In genomic region chr6:27494987-27495385, GRCh38 we compare ENCODE assay signal across 8 cellular contexts. TPM values are rescaled to one million over a fixed set of nuclear protein-coding genes. Genes with fewer than 3 reads are reported as not detected.
DNase-seq lines count a peak whose midpoint lies in the region; ATAC-seq, FAIRE-seq and TF ChIP-seq lines count a peak whose summit lies in the region.

No MANE protein-coding gene starts in this region.

- H4K20me1 ChIP-seq in HepG2 (ENCODE audit: insufficient read depth, low read length): no peaks in the 10 kb centered on the region

- H3K4me3 Mint-ChIP-seq in activated T-cell treated with anti-CD3 and anti-CD28 coated beads, Interleukin-2, amount 50 U/mL, for 24 hours: peak overlapping the region; percentile 83

- peaks cover 57% of the 10 kb centered on the region for H3K27me3 Mint-ChIP-seq in activated T-cell treated with anti-CD3 and anti-CD28 coated beads, Interleukin-2, amount 50 U/mL, for 24 hours

- ATAC-seq in HepG2: peak; percentile 20; the same call in 2 of the 3 replicates

- H3K9me3 Mint-ChIP-seq in activated T-cell treated with anti-CD3 and anti-CD28 coated beads, Interleukin-2, amount 50 U/mL, for 24 hours: peaks cover 2% of the 10 kb centered on the region

- H3K9me3 ChIP-seq in HepG2 (ENCODE audit: low read length): no peaks in the 10 kb centered on the region
- no peaks in the 10 kb centered on the region for H3K9me3 ChIP-seq in transverse colon

- no peaks in the 10 kb centered on the region for H3K36me3 ChIP-seq in HepG2 (replicated peaks in 1 of 2; ENCODE audit: control insufficient read depth in 1 of 2, insufficient read depth in 2 of 2, low read length in 2 of 2)
- no peaks in the 10 kb centered on the region for H3K36me3 ChIP-seq in transverse colon

- DNase-seq in activated T-cell treated with anti-CD3 and anti-CD28 coated beads, Interleukin-2, amount 50 U/mL, for 24 hours: no peak
- no peak for DNase-seq in activated T-cell treated with anti-CD3 and anti-CD28 coated beads, Interleukin-2, amount 50 U/mL, for 1 hour
- DNase-seq in astrocyte of the spinal cord (ENCODE audit: low read depth, low spot score) (no peak), HepG2 (ENCODE audit: low spot score) (no peak), transverse colon (no peak), T1000 (lab: John Stamatoyannopoulos, UW) (no peak), DMS 273 treated with DMSO at 0.1 percent for 48 hours (lab: John Stamatoyannopoulos, UW) (no peak), GM19238 (ENCODE audit: insufficient read length, low spot score) (no peak)

- no peaks in the 10 kb centered on the region for H3K79me2 ChIP-seq in HepG2 (ENCODE audit: insufficient read depth, low read length)

- POLR2A ChIA-PET in HepG2 (lab: Yijun Ruan, JAX): interaction anchor here (1.3 to 1.4 kb wide), 4 partner anchors 16 to 398 kb away, joined by 3 to 13 read pairs (median 4); partner anchors contain the start of gene ZNF184

- peaks cover 14% of the 10 kb centered on the region for H3K4me1 Mint-ChIP-seq in activated T-cell treated with anti-CD3 and anti-CD28 coated beads, Interleukin-2, amount 50 U/mL, for 24 hours (ENCODE audit: low read depth)

- H3K27ac ChIP-seq in HepG2 (ENCODE audit: extremely low read length, insufficient read depth, low read length) (no peak overlapping the region), transverse colon (no peak overlapping the region)

- TF ChIP-seq EP300 in HepG2 (IDR thresholded peaks at IDR 0.05; ENCODE audit: low read depth in 2 of 2, low read length in 2 of 2) (no peak), HepG2 (CRISPR knock-in tag; IDR thresholded peaks at IDR 0.05; ENCODE audit: borderline replicate concordance) (no peak), transverse colon (IDR thresholded peaks at IDR 0.05; ENCODE audit: low read depth) (no peak)

- H3K4me3 ChIP-seq in astrocyte of the spinal cord (ENCODE audit: low read depth, low read length) (peak overlapping the region; percentile 73), HepG2 (replicated peaks in 1 of 3; ENCODE audit: insufficient read depth in 1 of 3, low read depth in 2 of 3, low read length in 3 of 3) (peak overlapping the region; percentile 69 to 87 (median 86)), transverse colon (peak overlapping the region in 3 of 4 donors; percentile 7 to 36 (median 21))

- TF ChIP-seq POLR2A in HepG2 (IDR thresholded peaks at IDR 0.05; ENCODE audit: insufficient read depth in 1 of 2, low read depth in 2 of 2, low read length in 2 of 2) (no peak), transverse colon (IDR thresholded peaks at IDR 0.05) (no peak)

- H3K27ac Mint-ChIP-seq in activated T-cell treated with anti-CD3 and anti-CD28 coated beads, Interleukin-2, amount 50 U/mL, for 24 hours: peak overlapping the region; percentile 87

- H3K4me1 ChIP-seq in HepG2 (ENCODE audit: insufficient read depth, low read length) (peaks cover 28% of the 10 kb centered on the region), transverse colon (peaks cover 0 to 9% (median 4%) of the 10 kb centered on the region in 4 donors)

- H3K4me2 ChIP-seq in HepG2 (ENCODE audit: low read depth, low read length): peak overlapping the region; percentile 92

- BruUV-seq in HepG2 (replicated peaks; lab: Mats Ljungman, UMichigan): no TSS peak

- H3K36me3 Mint-ChIP-seq in activated T-cell treated with anti-CD3 and anti-CD28 coated beads, Interleukin-2, amount 50 U/mL, for 24 hours (ENCODE audit: low read depth): peaks cover 4% of the 10 kb centered on the region

- 1% methylated on average over 7 of the region's 7 CpGs for WGBS in HepG2 (ENCODE audit: low lambda C conversion rate)
- 17 to 32% methylated on average over 6 to 7 of the region's 7 CpGs for WGBS in transverse colon (ENCODE audit: low coverage in 1 of 2), 2 donors

- in situ Hi-C loops in astrocyte of the spinal cord (cut with HindIII; ENCODE audit: low sequenced_read_pairs) (no loop called here), HepG2 (cut with HindIII; ENCODE audit: extremely low pct_ligation_motif_present, low pct_unique_long_range_greater_than_20kb) (no loop called here), transverse colon (cut with MboI; ENCODE audit: low pct_ligation_motif_present in 1 of 4, low pct_unique_long_range_greater_than_20kb in 1 of 4, low sequenced_read_pairs in 3 of 4) (loop anchor here in 1 of 4 donors (25.0 kb wide), 1 partner anchor 417 kb away; the partner anchor contains the start of gene OR2B2)

- intact Hi-C loops in HepG2 (cut with micrococcal nuclease; ENCODE audit: unreplicated experiment) (loop anchor here (5.0 kb wide), 1 partner anchor 177 kb away; no protein-coding TSS in a partner anchor), transverse colon (cut with DNase I; ENCODE audit: low total_unique reads) (no loop called here)

- H3K27me3 ChIP-seq in HepG2 (ENCODE audit: control insufficient read depth in 1 of 2, insufficient read depth in 2 of 2, low read length in 2 of 2): peaks cover 0 to 5% of the 10 kb centered on the region in 2 experiments; a peak in 1 of 5 replicates
- peaks cover 66% of the 10 kb centered on the region for H3K27me3 ChIP-seq in transverse colon

- CTCF ChIA-PET in HepG2 (lab: Yijun Ruan, JAX; ENCODE audit: low intra/inter-chr PET ratio, low total read pairs): no interaction called here

- TF ChIP-seq RAD21 in HepG2 (CRISPR knock-in tag; IDR thresholded peaks at IDR 0.05): no peak

- no peak for TF ChIP-seq CTCF in astrocyte of the spinal cord (IDR thresholded peaks at IDR 0.05; ENCODE audit: low read depth, low read length)
- TF ChIP-seq CTCF in HepG2 (CRISPR knock-in tag; IDR thresholded peaks at IDR 0.05): no peak
- no peak for TF ChIP-seq CTCF in transverse colon (IDR thresholded peaks at IDR 0.05)

- H2AFZ ChIP-seq in HepG2 (ENCODE audit: low read length): peak overlapping the region; percentile 90

- FAIRE-seq in HepG2 (lab: Jason Lieb, UNC): no peak

- H3K9ac ChIP-seq in HepG2 (ENCODE audit: insufficient read depth, low read depth, low read length): peak overlapping the region; percentile 72

TF ChIP-seq in HepG2, 621 proteins besides CTCF, POLR2A, EP300 and RAD21 (continues in another document):
- TF ChIP-seq ZNF276 (CRISPR knock-in tag; IDR thresholded peaks at IDR 0.05; ENCODE audit: low read depth) (no peak), SOX5 (CRISPR knock-in tag; IDR thresholded peaks at IDR 0.05; ENCODE audit: borderline replicate concordance) (no peak), IKZF1 (IDR thresholded peaks at IDR 0.05) (no peak), ZNF75D (CRISPR knock-in tag; IDR thresholded peaks at IDR 0.05; ENCODE audit: borderline replicate concordance) (no peak)

RNA-seq across cellular contexts. Expression of gene ZNF184, which starts 22.1 kb away (rescaled TPM):
- total RNA-seq in HepG2 (2016; rRNA removed; fragmentation: Illumina TruSeq; extraction: Trizol) (10.1 and 16.3 TPM in 2 replicates), transverse colon (1 to 10 TPM; 2.8 to 9.7 (median 6.9) TPM)
- total RNA-seq in HepG2 (2016; cell fraction: cytosol; rRNA removed; fragmentation: Illumina TruSeq; extraction: Trizol; ENCODE audit: low read depth): 1.7 and 2.1 TPM in 2 replicates
- total RNA-seq in HepG2 (2016; cell fraction: insoluble cytoplasmic fraction; rRNA removed; fragmentation: Illumina TruSeq; extraction: Trizol): 9.5 and 17.4 TPM in 2 replicates
- total RNA-seq in HepG2 (2016; cell fraction: membrane; rRNA removed; fragmentation: Illumina TruSeq; extraction: Trizol): 5.1 and 6.1 TPM in 2 replicates
- total RNA-seq in HepG2 (2016; cell fraction: nucleus; rRNA removed; fragmentation: Illumina TruSeq; extraction: Trizol): 6.2 and 7.3 TPM in 2 replicates
- 2.0 and 2.1 TPM in 2 replicates for polyA plus RNA-seq in HepG2 (2011; rRNA removed)
- polyA plus RNA-seq in HepG2 (2011; cell fraction: cytosol; rRNA removed): 0.93 and 1.5 TPM in 2 replicates
- polyA plus RNA-seq in HepG2 (2011; cell fraction: nucleus; rRNA removed): 1.3 and 1.8 TPM in 2 replicates
- polyA plus RNA-seq in HepG2 (2012): 2.5 and 3.2 TPM in 2 replicates
- 0.42 and 0.44 TPM in 2 replicates for polyA plus RNA-seq in HepG2 (2016; cell fraction: cytosol; fragmentation: Illumina TruSeq; extraction: Trizol; ENCODE audit: low read depth)
- polyA plus RNA-seq in HepG2 (2016; cell fraction: insoluble cytoplasmic fraction; fragmentation: Illumina TruSeq; extraction: Trizol; ENCODE audit: low read depth): 9.4 and 9.9 TPM in 2 replicates
- polyA plus RNA-seq in HepG2 (2016; cell fraction: membrane; fragmentation: Illumina TruSeq; extraction: Trizol; ENCODE audit: low read depth): 1.1 and 1.2 TPM in 2 replicates
- 5.7 and 6.6 TPM in 2 replicates for polyA plus RNA-seq in HepG2 (2016; cell fraction: nucleus; fragmentation: Illumina TruSeq; extraction: Trizol; ENCODE audit: insufficient read depth, low read depth)
- polyA minus RNA-seq in HepG2 (2011; rRNA and poly(A)+ RNA removed; ENCODE audit: low replicate concordance): 1.1 and 4.3 TPM in 2 replicates
- polyA minus RNA-seq in HepG2 (2011; cell fraction: cytosol; rRNA and poly(A)+ RNA removed): 2.6 and 3.4 TPM in 2 replicates
- polyA minus RNA-seq in HepG2 (2011; cell fraction: nucleus; rRNA and poly(A)+ RNA removed): 8.9 and 10.2 TPM in 2 replicates

Comparison
In these comparisons a context has a peak if more than half of its experiments do, and no peak if none do; other contexts are left out.
1. H3K4me3 ChIP-seq: peak in every context shown above with its lines; median percentile 86 in HepG2; 73 in astrocyte of the spinal cord; 21 in transverse colon.